32 cellular contexts compared by ENCODE assay signal in the genomic region with DNA sequence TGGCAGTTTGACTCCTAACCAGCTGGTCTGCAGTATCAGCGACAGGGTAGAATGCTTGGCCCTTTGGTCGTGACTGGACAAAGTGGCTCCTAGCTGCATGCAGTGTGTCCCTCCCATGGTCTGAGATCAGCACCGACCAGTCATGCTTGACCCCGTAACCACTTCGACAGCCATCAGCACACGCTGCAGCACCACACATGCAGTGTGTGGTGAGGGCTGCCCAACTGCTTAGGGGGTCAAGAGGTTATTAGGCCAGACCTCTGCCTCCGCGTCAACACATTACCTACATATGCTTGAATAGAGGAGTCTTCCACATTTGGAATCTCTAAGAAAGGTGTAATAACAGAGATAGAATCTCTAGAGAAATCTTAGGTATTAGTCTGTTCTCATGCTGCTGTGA.
"Had no signal": no experiment of that assay in that cellular context is flagged by ENCODE, and none has a peak within 500 bp of the region (broad histone marks: within the 10 kb centered on the region; RNA-seq: fewer than 3 reads in every experiment).

No MANE protein-coding gene starts in this region.

- H3K27me3 ChIP-seq: adrenal gland, body of pancreas, brain microvascular endothelial cell, breast epithelium had no signal

- H3K4me3 ChIP-seq: adrenal gland, body of pancreas, breast epithelium had no signal

- H3K36me3 ChIP-seq: adrenal gland, brain microvascular endothelial cell, breast epithelium had no signal

- H3K27ac ChIP-seq: adrenal gland, body of pancreas, brain microvascular endothelial cell, breast epithelium had no signal

- ATAC-seq: activated CD8-positive, alpha-beta T cell treated with anti-CD3 and anti-CD28 coated beads for 36 hours; activated naive CD4-positive, alpha-beta T cell treated with anti-CD3 and anti-CD28 coated beads, Interleukin-2, amount 50 U/mL, for 72 hours; activated T-cell treated with anti-CD3 and anti-CD28 coated beads, Interleukin-2, amount 50 U/mL, for 4 hours; activated T-cell treated with anti-CD3 and anti-CD28 coated beads, Interleukin-2, amount 50 U/mL, for 72 hours; activated T-helper 17 cell treated with anti-CD3 and anti-CD28 coated beads, Interleukin-2, amount 50 U/mL, for 72 hours; body of pancreas had no signal

- H3K4me1 ChIP-seq: adrenal gland, body of pancreas, breast epithelium had no signal

- H3K9me3 ChIP-seq: adrenal gland, body of pancreas, breast epithelium had no signal

- DNase-seq: activated B cell treated with CpG ODN at 0.5 μM for 24 hours; activated CD4-positive, alpha-beta memory T cell treated with anti-CD3 and anti-CD28 coated beads for 36 hours; activated CD4-positive, alpha-beta T cell treated with anti-CD3 and anti-CD28 coated beads for 4 hours; activated CD4-positive, alpha-beta T cell treated with anti-CD3 and anti-CD28 coated beads, Interleukin-2, amount 10 ng/mL, durations not matched to agents 24 days and 14 days; activated CD4-positive, alpha-beta T cell treated with anti-CD3 and anti-CD28 coated beads, Interleukin-2, amount 50 U/mL, for 1 hour; activated CD4-positive, alpha-beta T cell treated with anti-CD3 and anti-CD28 coated beads, Interleukin-2, amount 50 U/mL, for 4 hours; activated CD4-positive, CD25-positive, alpha-beta regulatory T cell treated with anti-CD3 and anti-CD28 coated beads, Interleukin-2, amount 50 U/mL, for 72 hours; activated CD8-positive, alpha-beta memory T cell treated with anti-CD3 and anti-CD28 coated beads, Interleukin-2, amount 50 U/mL, for 4 hours; activated CD8-positive, alpha-beta T cell treated with anti-CD3 and anti-CD28 coated beads for 36 hours; activated effector memory CD4-positive, alpha-beta T cell treated with anti-CD3 and anti-CD28 coated beads, Interleukin-2, amount 50 U/mL, for 16 hours; activated gamma-delta T cell treated with Interleukin-2 at 50 U/mL for 16 hours; activated naive CD4-positive, alpha-beta T cell; activated naive CD4-positive, alpha-beta T cell treated with anti-CD3 and anti-CD28 coated beads for 36 hours; activated naive CD4-positive, alpha-beta T cell treated with anti-CD3 and anti-CD28 coated beads, Interleukin-2, amount 50 U/mL, for 16 hours; activated naive CD8-positive, alpha-beta T cell treated with anti-CD3 and anti-CD28 coated beads for 36 hours; activated T-cell treated with anti-CD3 and anti-CD28 coated beads for 4 hours; activated T-cell treated with anti-CD3 and anti-CD28 coated beads, Interleukin-2, amount 50 U/mL, for 1 hour; activated T-cell treated with anti-CD3 and anti-CD28 coated beads, Interleukin-2, amount 50 U/mL, for 4 hours; activated T-cell treated with anti-CD3 and anti-CD28 coated beads, Interleukin-2, amount 50 U/mL, for 72 hours; amniotic stem cell; aorta; body of pancreas; brain microvascular endothelial cell; central memory CD4-positive, alpha-beta T cell; SW 1271; T-helper 1 cell; T-helper 2 cell; T-helper 9 cell had no signal
